In genomic region chr10:43892062-43892765, GRCh38 we compare ENCODE assay signal across 14 cellular contexts.
DNase-seq lines count a peak whose midpoint lies in the region; ATAC-seq, FAIRE-seq and TF ChIP-seq lines count a peak whose summit lies in the region.
"Had no signal": no experiment of that assay in that cellular context is flagged by ENCODE, and none has a peak within 500 bp of the region (broad histone marks: within the 10 kb centered on the region; RNA-seq: fewer than 3 reads in every experiment).

No MANE protein-coding gene starts in this region.

- H3K9me3 Mint-ChIP-seq in effector memory CD8-positive, alpha-beta T cell, result no peaks in the 10 kb centered on the region

- H3K4me1 ChIP-seq in MM.1S (ENCODE audit: low read length), result no peaks in the 10 kb centered on the region
- H3K4me1 ChIP-seq: A549 had no signal

- H3K4me1 Mint-ChIP-seq in effector memory CD8-positive, alpha-beta T cell (ENCODE audit: low read depth in 2 of 2), result no peaks in the 10 kb centered on the region

- peak; percentile 85 for FAIRE-seq in urothelium cell line (lab: Jason Lieb, UNC)
- FAIRE-seq: A549 had no signal

- H3K4me3 ChIP-seq in coronary artery (no peak overlapping the region), MM.1S (ENCODE audit: low read length) (no peak overlapping the region)
- H3K4me3 ChIP-seq: A549, hepatocyte had no signal

- peak overlapping the region in 1 of 2 donors; percentile 47 for H3K27ac ChIP-seq in coronary artery
- H3K27ac ChIP-seq in MM.1S (ENCODE audit: low read length), result no peak overlapping the region
- H3K27ac ChIP-seq: A549, hepatocyte, neutrophil had no signal

- intact Hi-C loops in Right ventricle myocardium inferior (cut with DNase I), result no loop called here
- intact Hi-C loops in cardiac septum (cut with DNase I), result no loop called here

- no peak overlapping the region for H2AFZ ChIP-seq in MM.1S (ENCODE audit: low read length)
- H2AFZ ChIP-seq: hepatocyte had no signal

- H3K27ac Mint-ChIP-seq in effector memory CD8-positive, alpha-beta T cell, result no peak overlapping the region

- peak; percentile 87 for ATAC-seq in Right ventricle myocardium inferior
- no peak for ATAC-seq in effector memory CD8-positive, alpha-beta T cell (replicated peaks)
- ATAC-seq: A549 had no signal

- H3K9me2 ChIP-seq in MM.1S (replicated peaks; ENCODE audit: insufficient read depth, low read length), result no peaks in the 10 kb centered on the region

- no peaks in the 10 kb centered on the region for H4K20me1 ChIP-seq in MM.1S (ENCODE audit: insufficient read depth, low read length)

- no peak overlapping the region for H3K9ac ChIP-seq in MM.1S (ENCODE audit: low read length)

- H3K4me3 Mint-ChIP-seq in effector memory CD8-positive, alpha-beta T cell, result no peak overlapping the region

- TF ChIP-seq CTCF in coronary artery (IDR thresholded peaks at IDR 0.05) (no peak), MM.1S (IDR thresholded peaks at IDR 0.05; ENCODE audit: low read length) (no peak)

- H3K9me3 ChIP-seq in MM.1S (replicated peaks; ENCODE audit: insufficient read depth, low read length), result no peaks in the 10 kb centered on the region
- H3K9me3 ChIP-seq: neutrophil had no signal

- no peak overlapping the region for H3K4me2 ChIP-seq in MM.1S (ENCODE audit: low read depth, low read length)
- H3K4me2 ChIP-seq: A549, hepatocyte had no signal

- peaks cover 19 to 22% of the 10 kb centered on the region in 2 donors for H3K27me3 Mint-ChIP-seq in effector memory CD8-positive, alpha-beta T cell

- H3K36me3 ChIP-seq in MM.1S (replicated peaks; ENCODE audit: insufficient read depth, low read length), result no peaks in the 10 kb centered on the region
- H3K36me3 ChIP-seq: neutrophil had no signal

- no peaks in the 10 kb centered on the region for H3K79me2 ChIP-seq in MM.1S (ENCODE audit: low read length)
- H3K79me2 ChIP-seq: hepatocyte had no signal

- peaks cover 3% of the 10 kb centered on the region for H3K36me3 Mint-ChIP-seq in effector memory CD8-positive, alpha-beta T cell (ENCODE audit: insufficient read depth)

- no peaks in the 10 kb centered on the region for H3K27me3 ChIP-seq in MM.1S (replicated peaks; ENCODE audit: insufficient read depth, low read length)
- H3K27me3 ChIP-seq: hepatocyte had no signal

- DNase-seq in Right ventricle myocardium inferior (ENCODE audit: missing footprints) (no peak), cardiac septum (ENCODE audit: low spot score) (no peak), coronary artery (ENCODE audit: low spot score) (peak; percentile 52), hepatic stellate cell (ENCODE audit: low spot score) (peak; percentile 52), urothelium cell line (ENCODE audit: low spot score) (peak; percentile 67), MM.1S (no peak), OCI-M1 (lab: John Stamatoyannopoulos, UW) (no peak)
- no peak for DNase-seq in effector memory CD8-positive, alpha-beta T cell
- DNase-seq: activated effector memory CD4-positive, alpha-beta T cell treated with anti-CD3 and anti-CD28 coated beads, Interleukin-2, amount 50 U/mL, for 16 hours; NCI-H82; SHP77 had no signal

- H3F3A ChIP-seq in MM.1S (ENCODE audit: insufficient read depth, low read length), result no peaks in the 10 kb centered on the region

Comparison
In these comparisons a context has a peak if more than half of its experiments do, and no peak if none do; other contexts are left out.
1. DNase-seq: peak in coronary artery (single experiment), hepatic stellate cell (single experiment) and urothelium cell line (single experiment); none in Right ventricle myocardium inferior (single experiment), cardiac septum (single experiment), MM.1S (single experiment), effector memory CD8-positive, alpha-beta T cell (0 of 3) and OCI-M1 (single experiment).